Comparison of ENCODE assay signal across 8 cellular contexts in genomic region chr13:112885782-112886268, GRCh38.
DNase-seq lines count a peak whose midpoint lies in the region; ATAC-seq and TF ChIP-seq lines count a peak whose summit lies in the region.

No MANE protein-coding gene starts in this region.

- peaks cover 12% of the 10 kb centered on the region for H3K4me1 Mint-ChIP-seq in GM23338
- H3K4me1 Mint-ChIP-seq in nephron progenitor cell: peaks cover 48% of the 10 kb centered on the region
- H3K4me1 Mint-ChIP-seq in CD8-positive, alpha-beta T cell (ENCODE audit: low read depth): no peaks in the 10 kb centered on the region

- H3K79me2 ChIP-seq in GM23338 (replicated peaks; ENCODE audit: insufficient read depth): no peaks in the 10 kb centered on the region

- POLR2A ChIA-PET in CD8-positive, alpha-beta T cell (lab: Charles Lee): no interaction called here

- H3K27ac ChIP-seq in GM23338 (ENCODE audit: low read depth): no peak overlapping the region
- H3K27ac ChIP-seq in CD8-positive, alpha-beta T cell (ENCODE audit: low read depth, low read length): no peak overlapping the region

- no peaks in the 10 kb centered on the region for H3K9me3 ChIP-seq in NT2/D1 (ENCODE audit: insufficient read depth, low read length)
- no peaks in the 10 kb centered on the region for H3K9me3 ChIP-seq in CD8-positive, alpha-beta T cell (ENCODE audit: low read length)

- H3F3A ChIP-seq in GM23338 (replicated peaks; ENCODE audit: low read depth): 0 out of 2 replicates have a peak, but pooled peaks cover 11% of the 10 kb centered on the region

- intact Hi-C loops in CD8-positive, alpha-beta T cell (cut with DNase I, micrococcal nuclease): no loop called here

- H3K9me2 ChIP-seq in GM23338 (ENCODE audit: insufficient read depth): no peaks in the 10 kb centered on the region

- H3K4me2 ChIP-seq in GM23338: no peak overlapping the region

- no peaks in the 10 kb centered on the region for H3K9me3 Mint-ChIP-seq in GM23338
- H3K9me3 Mint-ChIP-seq in nephron progenitor cell: no peaks in the 10 kb centered on the region
- H3K9me3 Mint-ChIP-seq in CD8-positive, alpha-beta T cell: no peaks in the 10 kb centered on the region

- ATAC-seq in GM23338 (peak; percentile 89), esophagus mucosa (peak; percentile 94)
- ATAC-seq in CD8-positive, alpha-beta T cell: no peak

- peaks cover 28% of the 10 kb centered on the region for H3K27me3 Mint-ChIP-seq in GM23338 (ENCODE audit: insufficient read depth, low read depth, poor library complexity)
- H3K27me3 Mint-ChIP-seq in nephron progenitor cell (ENCODE audit: low read depth, poor library complexity): peaks cover 19% of the 10 kb centered on the region
- H3K27me3 Mint-ChIP-seq in CD8-positive, alpha-beta T cell (ENCODE audit: low read depth): no peaks in the 10 kb centered on the region

- H3K36me3 Mint-ChIP-seq in GM23338 (ENCODE audit: low read depth) (peaks cover 3% of the 10 kb centered on the region; the same call in 1 of the 3 replicates), nephron progenitor cell (ENCODE audit: low read depth) (no peaks in the 10 kb centered on the region)
- H3K36me3 Mint-ChIP-seq in CD8-positive, alpha-beta T cell: peaks cover 9% of the 10 kb centered on the region

- H3K4me3 Mint-ChIP-seq in GM23338 (peak overlapping the region; percentile 54; the same call in 2 of the 3 replicates), nephron progenitor cell (peak overlapping the region; percentile 67)
- no peak overlapping the region for H3K4me3 Mint-ChIP-seq in CD8-positive, alpha-beta T cell

- H3K27ac Mint-ChIP-seq in GM23338 (no peak overlapping the region), nephron progenitor cell (no peak overlapping the region)
- no peak overlapping the region for H3K27ac Mint-ChIP-seq in CD8-positive, alpha-beta T cell

- CTCF ChIA-PET in CD8-positive, alpha-beta T cell (lab: Charles Lee): interaction anchor here (1.1 to 1.4 kb wide), 2 partner anchors 10 to 11 kb away, joined by 3 read pairs; no protein-coding TSS in a partner anchor

- H3K27me3 ChIP-seq in GM23338 (ENCODE audit: insufficient read depth): no peaks in the 10 kb centered on the region
- peaks cover 12% of the 10 kb centered on the region for H3K27me3 ChIP-seq in NT2/D1 (ENCODE audit: insufficient read depth, insufficient read length)
- no peaks in the 10 kb centered on the region for H3K27me3 ChIP-seq in CD8-positive, alpha-beta T cell (ENCODE audit: insufficient read depth, low read length)

- H3K9ac ChIP-seq in NT2/D1 (ENCODE audit: insufficient read length, low read depth): peak overlapping the region; percentile 76

- H3K4me1 ChIP-seq in GM23338 (ENCODE audit: insufficient read depth): no peaks in the 10 kb centered on the region
- peaks cover 3% of the 10 kb centered on the region for H3K4me1 ChIP-seq in NT2/D1 (ENCODE audit: insufficient read depth, insufficient read length)
- H3K4me1 ChIP-seq in CD8-positive, alpha-beta T cell (ENCODE audit: insufficient read depth, low read length): no peaks in the 10 kb centered on the region

- H3K36me3 ChIP-seq in GM23338 (ENCODE audit: insufficient read depth) (no peaks in the 10 kb centered on the region), NT2/D1 (ENCODE audit: insufficient read depth, insufficient read length, low read length) (peaks cover 26% of the 10 kb centered on the region)
- no peaks in the 10 kb centered on the region for H3K36me3 ChIP-seq in CD8-positive, alpha-beta T cell (ENCODE audit: insufficient read depth, low read length)

- H3K4me3 ChIP-seq in GM23338: no peak overlapping the region
- H3K4me3 ChIP-seq in NT2/D1 (ENCODE audit: insufficient read length, low read depth): peak overlapping the region; percentile 24
- H3K4me3 ChIP-seq in CD8-positive, alpha-beta T cell (ENCODE audit: low read depth, low read length): no peak overlapping the region

- TF ChIP-seq CTCF in GM23338 (conservative IDR thresholded peaks at IDR 0.05; ENCODE audit: low read depth in 2 of 2) (no peak), nephron progenitor cell (IDR thresholded peaks at IDR 0.05) (no peak)
- no peak for TF ChIP-seq CTCF in CD8-positive, alpha-beta T cell (IDR thresholded peaks at IDR 0.05)

- H4K20me1 ChIP-seq in GM23338 (replicated peaks; ENCODE audit: insufficient read depth): no peaks in the 10 kb centered on the region

- peak; percentile 87 for DNase-seq in GM23338 (ENCODE audit: low spot score)
- DNase-seq in NT2/D1 (ENCODE audit: low read depth, low spot score): no peak
- peak; percentile 90 for DNase-seq in nephron progenitor cell
- no peak for DNase-seq in KG1 (lab: John Stamatoyannopoulos, UW)
- no peak for DNase-seq in activated CD4-positive, alpha-beta T cell treated with anti-CD3 and anti-CD28 coated beads for 4 hours
- no peak for DNase-seq in mesenteric fat pad (ENCODE audit: low spot score)
- DNase-seq in CD8-positive, alpha-beta T cell: no peak

- H2AFZ ChIP-seq in GM23338: no peak overlapping the region

TF ChIP-seq in GM23338, 12 proteins besides CTCF, POLR2A, EP300 and RAD21:
- TF ChIP-seq POLR2AphosphoS5 (IDR thresholded peaks at IDR 0.05; ENCODE audit: low read depth) (peak; percentile 58), CREB1 (CRISPR knock-in tag; IDR thresholded peaks at IDR 0.05; ENCODE audit: low read depth) (peak; percentile 9; the same call in 1 of the 2 replicates), ETS1 (IDR thresholded peaks at IDR 0.05) (no peak)

Comparison
In these comparisons a context has a peak if more than half of its experiments do, and no peak if none do; other contexts are left out.
1. DNase-seq: peak in GM23338 (single experiment) and nephron progenitor cell (single experiment); none in NT2/D1 (single experiment), KG1 (single experiment), activated CD4-positive, alpha-beta T cell treated with anti-CD3 and anti-CD28 coated beads for 4 hours (0 of 2), mesenteric fat pad (single experiment) and CD8-positive, alpha-beta T cell (0 of 7).